Comparison of ENCODE assay signal across 16 cellular contexts in the genomic region with DNA sequence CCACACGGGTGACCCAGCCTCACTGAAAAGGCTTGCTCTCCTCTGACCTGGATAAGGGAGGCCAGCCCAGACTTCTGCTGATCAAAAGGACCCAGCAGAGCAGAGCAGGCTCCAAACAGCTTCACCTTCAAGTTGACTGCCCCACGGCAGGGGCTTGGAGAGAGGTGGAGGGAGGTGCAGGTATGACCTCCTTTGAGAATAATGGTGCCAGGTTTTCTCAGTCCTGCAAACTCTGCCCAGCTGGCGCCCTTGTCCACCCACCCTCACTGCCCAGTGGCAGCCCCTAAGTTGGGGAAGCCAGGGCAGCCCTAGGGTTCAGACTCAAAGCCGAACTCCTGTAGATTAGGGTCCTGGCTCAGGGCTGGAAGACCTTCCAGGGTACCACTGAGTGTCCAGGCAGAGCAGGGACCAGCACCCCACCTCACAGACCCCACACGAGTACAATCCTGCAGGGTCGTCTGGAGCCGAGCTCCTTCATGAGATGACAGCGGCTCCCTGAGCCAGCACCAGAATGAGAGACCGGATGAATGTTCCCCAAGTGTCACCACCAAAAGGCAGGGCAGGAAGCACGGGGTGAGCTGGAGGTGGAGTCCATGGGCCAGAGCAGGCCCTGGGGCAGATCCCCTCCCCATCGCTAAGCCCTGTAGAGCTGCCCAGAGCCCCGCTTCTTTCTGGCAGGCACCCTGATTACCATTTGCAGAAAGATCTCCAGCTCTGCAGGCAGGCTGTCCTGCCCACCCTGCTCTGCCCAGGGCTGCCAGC. TPM values are rescaled to one million over a fixed set of nuclear protein-coding genes. Genes with fewer than 3 reads are reported as not detected.
DNase-seq lines count a peak whose midpoint lies in the region; ATAC-seq, FAIRE-seq and TF ChIP-seq lines count a peak whose summit lies in the region.
"Had no signal": no experiment of that assay in that cellular context is flagged by ENCODE, and none has a peak within 500 bp of the region (broad histone marks: within the 10 kb centered on the region; RNA-seq: fewer than 3 reads in every experiment).

No MANE protein-coding gene starts in this region.

- CTCF ChIA-PET in A549 (lab: Yijun Ruan, JAX) = interaction anchor here (0.6 to 2.8 kb wide), 4 partner anchors 8 to 204 kb away, joined by 3 to 18 read pairs (median 3); no protein-coding TSS in a partner anchor

- no peaks in the 10 kb centered on the region for H3K36me3 ChIP-seq in heart left ventricle
- H3K36me3 ChIP-seq: BE2C, HAP-1, prostate gland had no signal

- FAIRE-seq in A549 (lab: Jason Lieb, UNC) = no peak

- peaks cover 0 to 19% (median 0%) of the 10 kb centered on the region in 9 donors for H3K27me3 ChIP-seq in heart left ventricle

- no peak for DNase-seq in A549 (ENCODE audit: low read depth in 1 of 2, low spot score in 1 of 2)
- no peak for DNase-seq in HFFc6
- DNase-seq in heart left ventricle = peak in 4 of 5 donors; percentile 5 to 20 (median 14)
- peak; percentile 75 for DNase-seq in osteocyte (ENCODE audit: extremely low spot score, unreplicated experiment)
- DNase-seq in NCI-H345 treated with DMSO at 0.1 percent for 48 hours (lab: John Stamatoyannopoulos, UW; ENCODE audit: unreplicated experiment) = no peak
- DNase-seq in glomerular visceral epithelial cell (ENCODE audit: extremely low spot score) = no peak
- DNase-seq in NCI-H1105 (lab: John Stamatoyannopoulos, UW) = no peak
- DNase-seq: amniotic stem cell, BE2C, erythroblast, GF-D8, MV-4-11, NCI-H82 had no signal

- H3K27ac Mint-ChIP-seq in HFFc6 = peak overlapping the region; percentile 24; the same call in 1 of the 2 replicates
- no peak overlapping the region for H3K27ac Mint-ChIP-seq in osteocyte (ENCODE audit: unreplicated experiment)
- H3K27ac Mint-ChIP-seq: T-cell had no signal

- H3K4me2 ChIP-seq in A549 = no peak overlapping the region

- peaks cover 37% of the 10 kb centered on the region for H3K4me1 ChIP-seq in A549
- H3K4me1 ChIP-seq in heart left ventricle = peaks cover 0 to 18% (median 8%) of the 10 kb centered on the region in 12 donors

- TF ChIP-seq CTCF in A549 (IDR thresholded peaks at IDR 0.05) (no peak), HFFc6 (IDR thresholded peaks at IDR 0.05) (no peak), heart left ventricle (IDR thresholded peaks at IDR 0.05) (no peak), osteocyte (IDR thresholded peaks at IDR 0.05) (no peak)

- H3K4me3 Mint-ChIP-seq in HFFc6 = no peak overlapping the region
- H3K4me3 Mint-ChIP-seq in osteocyte (ENCODE audit: unreplicated experiment) = no peak overlapping the region
- H3K4me3 Mint-ChIP-seq: T-cell had no signal

- peaks cover 2% of the 10 kb centered on the region; the same call in 1 of the 2 replicates for H3K27me3 Mint-ChIP-seq in HFFc6 (ENCODE audit: insufficient read depth)
- no peaks in the 10 kb centered on the region for H3K27me3 Mint-ChIP-seq in osteocyte (ENCODE audit: unreplicated experiment)

- no peak for TF ChIP-seq EP300 in A549 (IDR thresholded peaks at IDR 0.05)

- no peaks in the 10 kb centered on the region for H3K9me3 ChIP-seq in A549
- no peaks in the 10 kb centered on the region for H3K9me3 ChIP-seq in heart left ventricle
- H3K9me3 ChIP-seq: HAP-1, prostate gland had no signal

- peaks cover 45% of the 10 kb centered on the region for H3K4me1 Mint-ChIP-seq in HFFc6 (ENCODE audit: low read depth)
- peaks cover 10% of the 10 kb centered on the region for H3K4me1 Mint-ChIP-seq in osteocyte (ENCODE audit: unreplicated experiment)

- WGBS in A549 (ENCODE audit: missing lambda C conversion rate) = 94% methylated on average over 12 of the region's 12 CpGs
- 80 to 85% (median 82%) methylated on average over 10 to 12 of the region's 12 CpGs for WGBS in heart left ventricle, 4 donors

- no peaks in the 10 kb centered on the region for H3K36me3 Mint-ChIP-seq in HFFc6 (ENCODE audit: low read depth)
- no peaks in the 10 kb centered on the region for H3K36me3 Mint-ChIP-seq in osteocyte (ENCODE audit: unreplicated experiment)
- H3K36me3 Mint-ChIP-seq: T-cell had no signal

- H3K4me3 ChIP-seq in A549 (no peak overlapping the region), heart left ventricle (no peak overlapping the region)
- H3K4me3 ChIP-seq: HAP-1, prostate gland had no signal

- H3K9me3 Mint-ChIP-seq in HFFc6 (no peaks in the 10 kb centered on the region), osteocyte (ENCODE audit: unreplicated experiment) (no peaks in the 10 kb centered on the region)

- intact Hi-C loops in heart left ventricle (cut with DNase I) = loop anchor here in 1 of 10 donors (10.0 kb wide), 1 partner anchor 57 kb away; no protein-coding TSS in a partner anchor

- no peak for TF ChIP-seq RAD21 in A549 (conservative IDR thresholded peaks at IDR 0.05 in 1 of 2, IDR thresholded peaks at IDR 0.05 in 1 of 2)

- POLR2A ChIA-PET in A549 (lab: Yijun Ruan, JAX) = interaction anchor here (1.5 kb wide), 1 partner anchor 62 kb away, joined by 7 read pairs; no protein-coding TSS in a partner anchor

- no peak for ATAC-seq in A549
- no peak for ATAC-seq in heart left ventricle
- ATAC-seq: T-cell had no signal

- TF ChIP-seq POLR2A in A549 (IDR thresholded peaks at IDR 0.05; ENCODE audit: low read length) (no peak), heart left ventricle (IDR thresholded peaks at IDR 0.05) (no peak)

- H3K27ac ChIP-seq in A549 (peak overlapping the region; percentile 97 to 99; a peak in 5 of 6 replicates), heart left ventricle (no peak overlapping the region)
- H3K27ac ChIP-seq: prostate gland had no signal

TF ChIP-seq in A549, 52 proteins besides CTCF, POLR2A, EP300 and RAD21:
- TF ChIP-seq CBX8 (IDR thresholded peaks at IDR 0.05) (no peak), BHLHE40 (IDR thresholded peaks at IDR 0.05; ENCODE audit: low read depth, low read length) (no peak)

RNA-seq across cellular contexts. Expression of a gene that starts 3.6 kb away (rescaled TPM):
- 19.8 and 22.7 TPM in 2 replicates for polyA plus RNA-seq in A549 (2011; rRNA removed)
- polyA plus RNA-seq in A549 (2012; cell fraction: cytosol; rRNA removed) = 75.3 and 114 TPM in 2 replicates
- polyA plus RNA-seq in A549 (2012; cell fraction: nucleus; rRNA removed) = 235 and 362 TPM in 2 replicates
- polyA plus RNA-seq in A549 (2017; fragmentation: RNase III; extraction: RNeasy Plus Mini Kit Qiagen cat#74134 plus additional on column Dnase treatment) = 93.5 to 107 TPM (median 97.7 TPM) in 3 replicates
- polyA minus RNA-seq in A549 (2011; rRNA and poly(A)+ RNA removed) = 19.8 and 36.6 TPM in 2 replicates
- 100 to 1,000 TPM; 315 to 403 (median 350) TPM for total RNA-seq in HFFc6 (2021; fragmentation: NEBNext Ultra II Directional; extraction: Animal tissue kit (Norgen Biotek cat#: 25700))
- 100 to 1,000 TPM; 131 to 316 (median 193) TPM for total RNA-seq in heart left ventricle
- polyA plus RNA-seq in heart left ventricle = 100 to 1,000 TPM; 134 to 209 TPM
- 148 and 149 TPM in 2 replicates for total RNA-seq in osteocyte

Comparison
In these comparisons a context has a peak if more than half of its experiments do, and no peak if none do; other contexts are left out.
1. DNase-seq: peak in heart left ventricle (4 of 5) and osteocyte (single experiment); none in A549 (0 of 2), HFFc6 (single experiment), NCI-H345 treated with DMSO at 0.1 percent for 48 hours (single experiment), glomerular visceral epithelial cell (single experiment) and NCI-H1105 (single experiment).
2. H3K27ac ChIP-seq: peak in A549 (2 of 2); none in heart left ventricle (0 of 12).